Comparison of ENCODE assay signal across 7 cellular contexts in the genomic region with DNA sequence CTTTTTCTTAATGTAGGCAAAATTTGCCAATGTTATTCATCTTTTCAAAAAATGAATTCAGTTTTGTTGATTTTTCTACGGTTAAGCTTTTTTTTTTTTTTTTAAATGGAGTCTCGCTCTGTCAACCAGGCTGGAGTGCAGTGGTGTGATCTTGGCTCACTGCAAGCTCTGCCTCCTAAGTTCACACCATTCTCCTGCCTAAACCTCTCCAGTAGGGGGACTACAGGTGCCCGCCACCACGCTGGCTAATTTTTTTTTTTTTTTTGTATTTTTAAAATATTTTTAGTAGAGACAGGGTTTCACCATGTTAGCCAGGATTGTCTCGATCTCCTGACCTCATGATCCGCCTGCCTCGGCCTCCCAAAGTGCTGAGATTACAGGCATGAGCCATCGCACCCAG. TPM values are rescaled to one million over a fixed set of nuclear protein-coding genes. Genes with fewer than 3 reads are reported as not detected.
"Had no signal": no experiment of that assay in that cellular context is flagged by ENCODE, and none has a peak within 500 bp of the region (broad histone marks: within the 10 kb centered on the region; RNA-seq: fewer than 3 reads in every experiment).

No MANE protein-coding gene starts in this region.

RNA-seq across cellular contexts. Expression of a gene that starts 52.0 kb away (rescaled TPM):
- total RNA-seq: aorta, ascending aorta, body of pancreas, cardiac muscle cell, cardiac septum, cerebellum, chondrocyte had no signal
- polyA plus RNA-seq: cardiac muscle cell had no signal
